In the genomic region with DNA sequence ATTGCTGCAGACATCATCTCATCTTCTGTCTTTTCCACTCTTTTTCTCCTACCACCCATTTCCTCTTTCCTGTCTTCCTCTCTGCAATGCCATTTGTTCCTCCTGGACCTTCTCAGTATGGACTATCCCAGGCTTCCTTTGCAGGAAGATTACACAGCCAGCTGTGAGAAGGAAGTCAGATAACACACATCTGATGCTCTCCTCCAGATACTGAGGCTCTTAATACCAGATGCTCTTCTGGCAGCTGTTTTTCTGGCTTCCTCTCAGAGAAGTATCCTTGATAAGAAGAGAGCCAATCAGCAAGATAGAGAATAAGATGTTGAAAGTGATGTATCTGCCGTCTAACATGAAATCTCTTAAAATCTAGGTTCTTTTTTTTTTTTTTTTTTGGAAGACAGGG, we compare ENCODE assay signal across 27 cellular contexts. TPM values are rescaled to one million over a fixed set of nuclear protein-coding genes. Genes with fewer than 3 reads are reported as not detected.
DNase-seq lines count a peak whose midpoint lies in the region; ATAC-seq, FAIRE-seq and TF ChIP-seq lines count a peak whose summit lies in the region.
"Had no signal": no experiment of that assay in that cellular context is flagged by ENCODE, and none has a peak within 500 bp of the region (broad histone marks: within the 10 kb centered on the region; RNA-seq: fewer than 3 reads in every experiment).

No MANE protein-coding gene starts in this region.

- no peak overlapping the region for H3K9ac ChIP-seq in H1 (replicated peaks in 1 of 4; ENCODE audit: extremely low read depth in 1 of 4, low read depth in 3 of 4, low read length in 3 of 4)
- H3K9ac ChIP-seq: KMS-11 had no signal

- TF ChIP-seq EP300 in H1 (IDR thresholded peaks at IDR 0.05; ENCODE audit: borderline replicate concordance in 1 of 2, low read depth in 2 of 2, low read length in 2 of 2) = no peak

- WGBS in H1 (ENCODE audit: extremely low coverage in 1 of 2, insufficient coverage in 1 of 2, insufficient read length in 1 of 2, insufficient replicate concordance in 2 of 2, low coverage in 1 of 2, low lambda C conversion rate in 2 of 2, missing lambda C conversion rate in 1 of 2), 2 experiments = no CpG with 5 or more reads among the region's 1 CpG

- peaks cover 0 to 4% (median under 1%) of the 10 kb centered on the region in 4 experiments; a peak in 1 of 7 replicates for H3K4me1 ChIP-seq in H1 (replicated peaks in 1 of 4; ENCODE audit: control insufficient read depth in 3 of 4, insufficient read depth in 4 of 4, low read length in 3 of 4)
- H3K4me1 ChIP-seq: SJCRH30 had no signal

- no peak for TF ChIP-seq CTCF in H1 (IDR thresholded peaks at IDR 0.05; ENCODE audit: control extremely low read depth in 1 of 3, insufficient read depth in 1 of 3, low read depth in 1 of 3, low read length in 3 of 3)
- no peak for TF ChIP-seq CTCF in nephron (IDR thresholded peaks at IDR 0.05; ENCODE audit: unreplicated experiment in 3 of 3)

- no peaks in the 10 kb centered on the region for H3K9me3 ChIP-seq in H1 (ENCODE audit: insufficient read depth in 2 of 2, low read depth in 1 of 2, low read length in 1 of 2)
- H3K9me3 ChIP-seq: SJCRH30 had no signal

- peaks cover 2% of the 10 kb centered on the region for H3K9me3 Mint-ChIP-seq in nephron
- H3K9me3 Mint-ChIP-seq: CD4-positive, alpha-beta memory T cell; H9; HFFc6 had no signal

- POLR2A ChIA-PET in H1 (lab: Charles Lee; ENCODE audit: partially characterized antibody) = no interaction called here

- H4K20me1 ChIP-seq in H1 (replicated peaks in 1 of 2; ENCODE audit: control insufficient read depth in 1 of 2, insufficient read depth in 2 of 2, low read length in 2 of 2) = no peaks in the 10 kb centered on the region

- H3K14ac ChIP-seq in H1 (ENCODE audit: insufficient read length) = no peak overlapping the region

- no peak overlapping the region for H2BK12ac ChIP-seq in H1 (ENCODE audit: low read depth, low read length)

- H3K36me3 ChIP-seq in H1 (ENCODE audit: control insufficient read depth in 2 of 4, insufficient read depth in 4 of 4, low read length in 3 of 4) = peaks cover 0 to 14% (median 9%) of the 10 kb centered on the region in 4 experiments; a peak in 4 of 8 replicates

- no peak overlapping the region for H4K8ac ChIP-seq in H1 (ENCODE audit: extremely low read depth, insufficient read depth, low read length)

- no peak overlapping the region for H3K23ac ChIP-seq in H1 (ENCODE audit: insufficient read length)

- TF ChIP-seq POLR2A in H1 (IDR thresholded peaks at IDR 0.05; ENCODE audit: control extremely low read depth in 1 of 2, low read depth in 2 of 2, low read length in 2 of 2) (no peak), H54 (IDR thresholded peaks at IDR 0.05; ENCODE audit: low read depth, low read length) (no peak)

- peaks cover 71% of the 10 kb centered on the region for H3K36me3 Mint-ChIP-seq in nephron (ENCODE audit: low read depth)
- H3K36me3 Mint-ChIP-seq: CD4-positive, alpha-beta memory T cell; IgD-negative memory B cell had no signal

- H3K4me2 ChIP-seq in H1 (ENCODE audit: insufficient read depth in 1 of 2, low read depth in 2 of 2, low read length in 2 of 2) = no peak overlapping the region
- H3K4me2 ChIP-seq: KMS-11 had no signal

- peak overlapping the region in 1 of 3 experiments; percentile 59 for H3K4me3 Mint-ChIP-seq in nephron
- H3K4me3 Mint-ChIP-seq: CD4-positive, alpha-beta memory T cell; H9; HFFc6; IgD-negative memory B cell had no signal

- no peak overlapping the region for H3K27ac ChIP-seq in H1 (ENCODE audit: low read depth, low read length)
- H3K27ac ChIP-seq: HL-60, KMS-11, SJCRH30 had no signal

- H3K79me2 ChIP-seq in H1 (ENCODE audit: control insufficient read depth in 1 of 2, insufficient read depth in 2 of 2, low read length in 2 of 2) = no peaks in the 10 kb centered on the region

- no peak overlapping the region for H2BK5ac ChIP-seq in H1 (ENCODE audit: low read depth, low read length)

- no peaks in the 10 kb centered on the region for H3K27me3 Mint-ChIP-seq in nephron (ENCODE audit: low read depth)
- H3K27me3 Mint-ChIP-seq: IgD-negative memory B cell had no signal

- no peak overlapping the region for H3K18ac ChIP-seq in H1 (ENCODE audit: extremely low read depth, low read length)

- no peak overlapping the region for H3K4me3 ChIP-seq in H1 (ENCODE audit: extremely low read depth in 1 of 4, insufficient read depth in 2 of 4, low read depth in 3 of 4, low read length in 4 of 4)
- H3K4me3 ChIP-seq: SJCRH30 had no signal

- no peaks in the 10 kb centered on the region; the same call in 1 of the 2 replicates for H3K79me1 ChIP-seq in H1 (ENCODE audit: low read depth, low read length)

- H3K56ac ChIP-seq in H1 (replicated peaks; ENCODE audit: insufficient read length, low read depth, low read length) = no peak overlapping the region

- CTCF ChIA-PET in H1 (lab: Charles Lee; ENCODE audit: partially characterized antibody) = interaction anchor here (0.9 to 2.3 kb wide), 8 partner anchors 12 to 334 kb away, joined by 3 to 9 read pairs (median 4); no protein-coding TSS in a partner anchor

- ATAC-seq in SK-N-SH treated with all-trans-retinoic acid at 6 μM for 48 hours (no peak), GM18502 (IDR thresholded peaks at IDR 0.05; ENCODE audit: poor library complexity, unreplicated experiment) (no peak)
- ATAC-seq: PC-3 had no signal

- peak overlapping the region; percentile 45; the same call in 1 of the 2 replicates for H2AK5ac ChIP-seq in H1 (ENCODE audit: low read depth, low read length)

- no peak overlapping the region for H2BK120ac ChIP-seq in H1 (replicated peaks; ENCODE audit: low read depth, low read length)

- no peak overlapping the region for H3K4ac ChIP-seq in H1 (replicated peaks; ENCODE audit: insufficient read length, low read depth, low read length)

- FAIRE-seq in H1 (lab: Jason Lieb, UNC) = no peak
- no peak for FAIRE-seq in H54 (lab: Jason Lieb, UNC)
- FAIRE-seq: GM19239 had no signal

- no peak overlapping the region for H2AFZ ChIP-seq in H1 (ENCODE audit: low read length)

- TF ChIP-seq RAD21 in H1 (IDR thresholded peaks at IDR 0.05 in 1 of 2, conservative IDR thresholded peaks at IDR 0.05 in 1 of 2; ENCODE audit: low read depth in 2 of 2, low read length in 2 of 2) = no peak

- no peak overlapping the region for H4K5ac ChIP-seq in H1 (ENCODE audit: insufficient read length, low read depth, low read length)

- no peak for DNase-seq in H1 (ENCODE audit: low read depth in 1 of 2, low spot score in 2 of 2)
- DNase-seq in cortex of kidney (lab: John Stamatoyannopoulos, UW) = no peak
- no peak for DNase-seq in T-helper 1 cell
- no peak for DNase-seq in H54 (ENCODE audit: insufficient read length, low spot score)
- DNase-seq: C1 segment of cervical spinal cord; CD4-positive, alpha-beta memory T cell; COR-L47; DMS53; HFFc6; NCI-H1048; NCI-H1417; NCI-H1694; NCI-H2029 treated with DMSO at 0.1 percent for 48 hours; NCI-H446 treated with DMSO at 0.1 percent for 48 hours; NCI-H526; NCI-H82; NK-92 treated with Interleukin-12 subunit alpha and Interleukin-12 subunit beta, amount 100 ng/mL, for 24 hours; PC-3; SJCRH30 had no signal

- no peaks in the 10 kb centered on the region for H3K23me2 ChIP-seq in H1 (ENCODE audit: low read depth, low read length)

- no peaks in the 10 kb centered on the region for H3K27me3 ChIP-seq in H1 (replicated peaks in 1 of 4; ENCODE audit: control insufficient read depth in 3 of 4, extremely low read depth in 1 of 4, insufficient read depth in 3 of 4, low read length in 3 of 4)
- H3K27me3 ChIP-seq: SJCRH30 had no signal

- no peak overlapping the region for H2BK15ac ChIP-seq in H1 (ENCODE audit: low read length)

- peaks cover 17% of the 10 kb centered on the region for H3K4me1 Mint-ChIP-seq in nephron
- H3K4me1 Mint-ChIP-seq: CD4-positive, alpha-beta memory T cell; IgD-negative memory B cell had no signal

- peak overlapping the region; percentile 82 to 91 (median 89) for H3K27ac Mint-ChIP-seq in nephron
- H3K27ac Mint-ChIP-seq: CD4-positive, alpha-beta memory T cell; H9; HFFc6 had no signal

- H4K91ac ChIP-seq in H1 (replicated peaks; ENCODE audit: insufficient read length, low read length) = no peak overlapping the region

- 0 out of 2 replicates have a peak overlapping the region, but pooled peaks have one; percentile 29 for H2BK20ac ChIP-seq in H1 (ENCODE audit: low read length)

TF ChIP-seq in H1, 55 proteins besides CTCF, POLR2A, EP300 and RAD21 (continues in another document):
- TF ChIP-seq NANOG (IDR thresholded peaks at IDR 0.05; ENCODE audit: insufficient read depth, low read depth, low read length, poor library complexity, severe bottlenecking) (no peak), SUZ12 (IDR thresholded peaks at IDR 0.05; ENCODE audit: low read length) (no peak), SP1 (IDR thresholded peaks at IDR 0.05; ENCODE audit: low read depth, low read length) (no peak), TBP (IDR thresholded peaks at IDR 0.05; ENCODE audit: low read depth, low read length) (no peak), PHF8 (conservative IDR thresholded peaks at IDR 0.05; ENCODE audit: low read depth, low read length) (no peak), ZNF274 (IDR thresholded peaks at IDR 0.05; ENCODE audit: borderline replicate concordance, extremely low read depth, low read length) (no peak), EZH2 (IDR thresholded peaks at IDR 0.05; ENCODE audit: low read depth, low read length, severe bottlenecking) (no peak), BACH1 (IDR thresholded peaks at IDR 0.05; ENCODE audit: low read length) (no peak), RNF2 (IDR thresholded peaks at IDR 0.05; ENCODE audit: borderline replicate concordance, low read depth, low read length, missing control alignments, poor library complexity, severe bottlenecking) (no peak), SAP30 (IDR thresholded peaks at IDR 0.05; ENCODE audit: insufficient read depth, insufficient replicate concordance, low read length) (no peak), KDM5A (IDR thresholded peaks at IDR 0.05; ENCODE audit: low read length) (no peak), GTF2F1 (IDR thresholded peaks at IDR 0.05; ENCODE audit: borderline replicate concordance, low read depth, low read length) (no peak), BCL11A (IDR thresholded peaks at IDR 0.05; ENCODE audit: low read depth in 2 of 2, low read length in 2 of 2) (no peak), KDM4A (IDR thresholded peaks at IDR 0.05; ENCODE audit: low read depth, low read length, severe bottlenecking) (no peak), KDM1A (IDR thresholded peaks at IDR 0.05; ENCODE audit: borderline replicate concordance, low read length) (no peak), HDAC6 (IDR thresholded peaks at IDR 0.05; ENCODE audit: low read depth, low read length) (no peak)

RNA-seq across cellular contexts. Expression of a gene that starts 14.4 kb away (rescaled TPM):
- total RNA-seq in H1 (2021; fragmentation: NEBNext Ultra II Directional; extraction: Animal tissue kit (Norgen Biotek cat#: 25700)) = 13.6 and 15.6 TPM in 2 replicates
- polyA plus RNA-seq in H1 (2011; rRNA removed) = 3.7 and 4.5 TPM in 2 replicates
- 2.7 TPM for polyA plus RNA-seq in H1 (2011; cell fraction: cytosol; rRNA removed)
- polyA plus RNA-seq in H1 (2011; cell fraction: nucleus; rRNA removed) = 10.3 TPM
- 9.4 to 11.3 TPM (median 10.3 TPM) in 4 replicates for polyA plus RNA-seq in H1 (2012, experiment 1 of 2)
- polyA plus RNA-seq in H1 (2012, experiment 2 of 2) = 0.55 TPM
- polyA plus RNA-seq in H1 (2013, experiment 1 of 2) = 9.1 TPM
- polyA plus RNA-seq in H1 (2013, experiment 2 of 2) = 9.0 TPM
- polyA minus RNA-seq in H1 (2011; rRNA and poly(A)+ RNA removed) = 10.3 and 12.9 TPM in 2 replicates
- 6.1 TPM for polyA minus RNA-seq in H1 (2011; cell fraction: cytosol; rRNA and poly(A)+ RNA removed)
- polyA minus RNA-seq in H1 (2011; cell fraction: nucleus; rRNA and poly(A)+ RNA removed) = 26.3 TPM
- polyA plus RNA-seq: IgD-negative memory B cell had no signal
